In the genomic region with DNA sequence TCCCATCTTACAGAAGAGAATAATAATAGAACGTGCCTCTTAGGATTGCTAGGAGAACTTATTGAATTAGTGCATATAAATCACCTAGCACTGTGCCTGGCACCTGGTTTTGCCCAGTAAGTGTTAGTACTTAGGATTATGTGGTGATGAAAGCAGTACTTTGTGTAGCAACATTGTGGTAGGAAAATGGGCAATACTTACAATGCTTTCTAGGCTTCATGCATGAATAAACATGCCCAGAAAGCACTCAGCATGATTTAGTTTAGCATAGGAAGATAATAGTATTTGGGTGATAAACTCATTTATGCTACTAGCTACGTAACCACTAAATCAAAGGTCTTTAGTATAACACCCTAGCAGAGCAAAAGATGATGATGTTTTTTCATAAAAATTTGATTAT, we compare ENCODE assay signal across 17 cellular contexts.
A peak's percentile ranks its signal among the peaks of the same experiment; 100 is the strongest.
DNase-seq lines count a peak whose midpoint lies in the region; ATAC-seq and TF ChIP-seq lines count a peak whose summit lies in the region.
"Had no signal": no experiment of that assay in that cellular context is flagged by ENCODE, and none has a peak within 500 bp of the region (broad histone marks: within the 10 kb centered on the region; RNA-seq: fewer than 3 reads in every experiment).

No MANE protein-coding gene starts in this region.

- H3K4me1 ChIP-seq in foreskin keratinocyte: peaks cover 10% of the 10 kb centered on the region
- H3K4me1 ChIP-seq: SJCRH30 had no signal

- H3K27me3 ChIP-seq in foreskin keratinocyte: no peaks in the 10 kb centered on the region
- H3K27me3 ChIP-seq: SJCRH30 had no signal

- peak; percentile 19 for ATAC-seq in foreskin keratinocyte

- no peak for TF ChIP-seq CTCF in foreskin keratinocyte (conservative IDR thresholded peaks at IDR 0.05)

- DNase-seq in NCI-H2171 treated with DMSO at 0.1 percent for 48 hours (lab: John Stamatoyannopoulos, UW) (peak; percentile 13), NCI-H2171 (lab: John Stamatoyannopoulos, UW) (no peak), NCI-H1436 (lab: John Stamatoyannopoulos, UW) (peak; percentile 79), NCI-H69 (lab: John Stamatoyannopoulos, UW) (peak; percentile 26), foreskin keratinocyte (peak; percentile 53 to 76), NOMO-1 (lab: John Stamatoyannopoulos, UW; ENCODE audit: unreplicated experiment in 2 of 2) (no peak), DMS153 (lab: John Stamatoyannopoulos, UW) (no peak), NCI-H1694 treated with DMSO at 0.1 percent for 48 hours (lab: John Stamatoyannopoulos, UW) (no peak)
- DNase-seq: C1 segment of cervical spinal cord, DMS 273 treated with DMSO at 0.1 percent for 48 hours, GM23248, HCEC 1CT, NCI-H1694, NCI-H526, PC-9, SJCRH30, SW 1271 had no signal

- no peak overlapping the region for H3K27ac ChIP-seq in foreskin keratinocyte
- H3K27ac ChIP-seq: GM23248, PC-9, SJCRH30 had no signal

Comparison
In these comparisons a context has a peak if more than half of its experiments do, and no peak if none do; other contexts are left out.
1. DNase-seq: peak in NCI-H2171 treated with DMSO at 0.1 percent for 48 hours (single experiment), NCI-H1436 (single experiment), NCI-H69 (single experiment) and foreskin keratinocyte (2 of 2); none in NCI-H2171 (single experiment), NOMO-1 (0 of 2), DMS153 (single experiment) and NCI-H1694 treated with DMSO at 0.1 percent for 48 hours (single experiment).